22 cellular contexts compared by ENCODE assay signal in genomic region chr3:172112348-172113123, GRCh38.
"Had no signal": no experiment of that assay in that cellular context is flagged by ENCODE, and none has a peak within 500 bp of the region (broad histone marks: within the 10 kb centered on the region; RNA-seq: fewer than 3 reads in every experiment).

No MANE protein-coding gene starts in this region.

- H3K27me3 ChIP-seq: gastrocnemius medialis, heart left ventricle, upper lobe of left lung had no signal

- H3K27me3 Mint-ChIP-seq: dendritic cell treated with granulocyte-macrophage colony-stimulating factor and Interleukin-4, amounts not matched to agents 40 ng/mL and 50 ng/mL, for 4 days; effector memory CD8-positive, alpha-beta T cell; naive thymus-derived CD4-positive, alpha-beta T cell; stimulated activated naive CD8-positive, alpha-beta T cell treated with anti-CD3 and anti-CD28 coated beads, Interleukin-15, amount 100 ng/mL, for 72 hours had no signal

- H3K9me3 ChIP-seq: gastrocnemius medialis, heart left ventricle, mucosa of descending colon, psoas muscle, spleen, upper lobe of left lung had no signal

- H3K4me3 ChIP-seq: gastrocnemius medialis, heart left ventricle, mucosa of descending colon, psoas muscle, spleen, upper lobe of left lung had no signal

- H3K4me3 Mint-ChIP-seq: activated B cell treated with CpG ODN at 0.5 μM for 24 hours; activated CD4-positive, alpha-beta T cell treated with anti-CD3 and anti-CD28 coated beads, Interleukin-2, amount 10 ng/mL, durations not matched to agents 24 days and 14 days; activated CD8-positive, alpha-beta T cell treated with anti-CD3 and anti-CD28 coated beads, Interleukin-2, amount 10 ng/mL, durations not matched to agents 7 days and 5 days; activated naive CD8-positive, alpha-beta T cell treated with anti-CD3 and anti-CD28 coated beads, Interleukin-2, amount 10 ng/mL, durations not matched to agents 7 days and 5 days; activated T-cell treated with anti-CD3 and anti-CD28 coated beads, Interleukin-2, amount 50 U/mL, for 72 hours; dendritic cell treated with granulocyte-macrophage colony-stimulating factor and Interleukin-4, amounts not matched to agents 40 ng/mL and 50 ng/mL, for 4 days; effector memory CD8-positive, alpha-beta T cell; naive thymus-derived CD4-positive, alpha-beta T cell; stimulated activated naive CD8-positive, alpha-beta T cell treated with anti-CD3 and anti-CD28 coated beads, Interleukin-15, amount 100 ng/mL, for 72 hours had no signal

- FAIRE-seq: TTC549 had no signal

- H3K9me3 Mint-ChIP-seq: activated B cell treated with CpG ODN at 0.5 μM for 24 hours; activated CD4-positive, alpha-beta T cell treated with anti-CD3 and anti-CD28 coated beads, Interleukin-2, amount 10 ng/mL, durations not matched to agents 24 days and 14 days; activated T-cell treated with anti-CD3 and anti-CD28 coated beads, Interleukin-2, amount 50 U/mL, for 72 hours; dendritic cell treated with granulocyte-macrophage colony-stimulating factor and Interleukin-4, amounts not matched to agents 40 ng/mL and 50 ng/mL, for 4 days; effector memory CD8-positive, alpha-beta T cell; stimulated activated naive CD8-positive, alpha-beta T cell treated with anti-CD3 and anti-CD28 coated beads, Interleukin-15, amount 100 ng/mL, for 72 hours had no signal

- H3K27ac Mint-ChIP-seq: activated B cell treated with CpG ODN at 0.5 μM for 24 hours; activated CD4-positive, alpha-beta T cell treated with anti-CD3 and anti-CD28 coated beads, Interleukin-2, amount 10 ng/mL, durations not matched to agents 24 days and 14 days; activated CD8-positive, alpha-beta T cell treated with anti-CD3 and anti-CD28 coated beads, Interleukin-2, amount 10 ng/mL, durations not matched to agents 7 days and 5 days; activated naive CD8-positive, alpha-beta T cell treated with anti-CD3 and anti-CD28 coated beads, Interleukin-2, amount 10 ng/mL, durations not matched to agents 7 days and 5 days; activated T-cell treated with anti-CD3 and anti-CD28 coated beads, Interleukin-2, amount 50 U/mL, for 72 hours; dendritic cell treated with granulocyte-macrophage colony-stimulating factor and Interleukin-4, amounts not matched to agents 40 ng/mL and 50 ng/mL, for 4 days; naive thymus-derived CD4-positive, alpha-beta T cell; stimulated activated naive CD8-positive, alpha-beta T cell treated with anti-CD3 and anti-CD28 coated beads, Interleukin-15, amount 100 ng/mL, for 72 hours had no signal

- DNase-seq: activated B cell treated with CpG ODN at 0.5 μM for 24 hours; activated CD4-positive, alpha-beta T cell treated with anti-CD3 and anti-CD28 coated beads, Interleukin-2, amount 10 ng/mL, durations not matched to agents 24 days and 14 days; activated CD8-positive, alpha-beta memory T cell treated with anti-CD3 and anti-CD28 coated beads, Interleukin-2, amount 50 U/mL, for 48 hours; activated CD8-positive, alpha-beta T cell treated with anti-CD3 and anti-CD28 coated beads, Interleukin-2, amount 10 ng/mL, durations not matched to agents 7 days and 5 days; activated gamma-delta T cell treated with Interleukin-2 at 50 U/mL for 16 hours; activated naive CD8-positive, alpha-beta T cell treated with anti-CD3 and anti-CD28 coated beads, Interleukin-2, amount 10 ng/mL, durations not matched to agents 7 days and 5 days; activated T-cell treated with anti-CD3 and anti-CD28 coated beads, Interleukin-2, amount 50 U/mL, for 72 hours; anterior cingulate cortex; cerebellar nuclear complex; effector memory CD8-positive, alpha-beta T cell; gastrocnemius medialis; heart left ventricle; mucosa of descending colon; naive thymus-derived CD4-positive, alpha-beta T cell; psoas muscle; spleen; stimulated activated naive CD8-positive, alpha-beta T cell treated with anti-CD3 and anti-CD28 coated beads, Interleukin-15, amount 100 ng/mL, for 72 hours; SW 1271; upper lobe of left lung had no signal

- H3K27ac ChIP-seq: gastrocnemius medialis, heart left ventricle, psoas muscle had no signal

- H3K4me1 ChIP-seq: psoas muscle had no signal

- ATAC-seq: activated CD8-positive, alpha-beta T cell treated with anti-CD3 and anti-CD28 coated beads, Interleukin-2, amount 10 ng/mL, durations not matched to agents 7 days and 5 days; effector memory CD8-positive, alpha-beta T cell; gastrocnemius medialis; heart left ventricle; mucosa of descending colon; naive thymus-derived CD4-positive, alpha-beta T cell; psoas muscle; sciatic nerve; stimulated activated naive CD8-positive, alpha-beta T cell treated with anti-CD3 and anti-CD28 coated beads, Interleukin-15, amount 100 ng/mL, for 72 hours had no signal
